Comparison of ENCODE assay signal across 15 cellular contexts in genomic region chr10:91380873-91381561, GRCh38. TPM values are rescaled to one million over a fixed set of nuclear protein-coding genes. Genes with fewer than 3 reads are reported as not detected.
DNase-seq lines count a peak whose midpoint lies in the region; ATAC-seq, FAIRE-seq and TF ChIP-seq lines count a peak whose summit lies in the region.
"Had no signal": no experiment of that assay in that cellular context is flagged by ENCODE, and none has a peak within 500 bp of the region (broad histone marks: within the 10 kb centered on the region; RNA-seq: fewer than 3 reads in every experiment).

No MANE protein-coding gene starts in this region.

- no peaks in the 10 kb centered on the region for H3K27me3 ChIP-seq in adipocyte (replicated peaks; ENCODE audit: control insufficient read depth, insufficient read depth, low read length)
- H3K27me3 ChIP-seq in hepatocyte, result peaks cover 10% of the 10 kb centered on the region
- H3K27me3 ChIP-seq in small intestine (ENCODE audit: control insufficient read depth in 2 of 2, insufficient read depth in 2 of 2, low read length in 2 of 2), result no peaks in the 10 kb centered on the region
- H3K27me3 ChIP-seq: ascending aorta, MG63 had no signal

- peaks cover 8% of the 10 kb centered on the region for H3K4me1 ChIP-seq in adipocyte (ENCODE audit: control insufficient read depth, insufficient read depth, low read length)
- H3K4me1 ChIP-seq in hepatocyte (ENCODE audit: insufficient read depth), result peaks cover 5% of the 10 kb centered on the region
- peaks cover 0 to 4% of the 10 kb centered on the region in 2 donors for H3K4me1 ChIP-seq in small intestine (ENCODE audit: control insufficient read depth in 2 of 2, insufficient read depth in 1 of 2, low read depth in 1 of 2, low read length in 1 of 2)
- H3K4me1 ChIP-seq: ascending aorta had no signal

- no peak for TF ChIP-seq CTCF in hepatocyte (IDR thresholded peaks at IDR 0.05; ENCODE audit: poor library complexity)
- no peak for TF ChIP-seq CTCF in activated CD8-positive, alpha-beta T cell treated with anti-CD3 and anti-CD28 coated beads for 36 hours (IDR thresholded peaks at IDR 0.05)

- POLR2A ChIA-PET in activated CD8-positive, alpha-beta T cell treated with anti-CD3 and anti-CD28 coated beads for 36 hours (lab: Charles Lee), result interaction anchor here (0.6 kb wide), 1 partner anchor 20 kb away, joined by 3 read pairs; no protein-coding TSS in a partner anchor

- no peak overlapping the region for H2AFZ ChIP-seq in hepatocyte

- peak overlapping the region; percentile 10 for H3K4me3 ChIP-seq in adipocyte (ENCODE audit: low read length)
- H3K4me3 ChIP-seq in hepatocyte, result no peak overlapping the region
- H3K4me3 ChIP-seq in small intestine (ENCODE audit: low read depth in 1 of 2, low read length in 2 of 2), result no peak overlapping the region
- H3K4me3 ChIP-seq: MG63 had no signal

- H4K20me1 ChIP-seq in hepatocyte (ENCODE audit: insufficient read depth, poor library complexity, severe bottlenecking), result no peaks in the 10 kb centered on the region

- no peak overlapping the region for H3K27ac ChIP-seq in hepatocyte
- H3K27ac ChIP-seq in small intestine (ENCODE audit: low read depth in 1 of 2, low read length in 1 of 2), result no peak overlapping the region
- H3K27ac ChIP-seq: ascending aorta, epithelial cell of prostate, HL-60 had no signal

- CTCF ChIA-PET in activated CD8-positive, alpha-beta T cell treated with anti-CD3 and anti-CD28 coated beads for 36 hours (lab: Charles Lee), result interaction anchor here (1.0 to 3.9 kb wide), 4 partner anchors 10 to 255 kb away, joined by 4 to 17 read pairs (median 6); no protein-coding TSS in a partner anchor

- H3K9me3 ChIP-seq in adipocyte (ENCODE audit: control insufficient read depth, low read length) (peaks cover 6% of the 10 kb centered on the region), hepatocyte (ENCODE audit: low read depth) (no peaks in the 10 kb centered on the region), small intestine (ENCODE audit: control insufficient read depth, low read depth) (peaks cover 2% of the 10 kb centered on the region)

- peak overlapping the region; percentile 51 for H3K4me2 ChIP-seq in hepatocyte

- H3K36me3 Mint-ChIP-seq in activated T-cell treated with anti-CD3 and anti-CD28 coated beads, Interleukin-2, amount 50 U/mL, for 4 hours (ENCODE audit: insufficient read depth), result no peaks in the 10 kb centered on the region
- no peaks in the 10 kb centered on the region for H3K36me3 Mint-ChIP-seq in activated CD8-positive, alpha-beta T cell treated with anti-CD3 and anti-CD28 coated beads for 36 hours (ENCODE audit: low read depth)

- FAIRE-seq in small intestine (lab: Jason Lieb, UNC), result no peak

- peaks cover 12% of the 10 kb centered on the region for H3K9me3 Mint-ChIP-seq in activated T-cell treated with anti-CD3 and anti-CD28 coated beads, Interleukin-2, amount 50 U/mL, for 4 hours
- H3K9me3 Mint-ChIP-seq in activated CD8-positive, alpha-beta T cell treated with anti-CD3 and anti-CD28 coated beads for 36 hours, result peaks cover 5% of the 10 kb centered on the region

- H3K4me3 Mint-ChIP-seq in activated T-cell treated with anti-CD3 and anti-CD28 coated beads, Interleukin-2, amount 50 U/mL, for 4 hours, result no peak overlapping the region
- H3K4me3 Mint-ChIP-seq in activated CD8-positive, alpha-beta T cell treated with anti-CD3 and anti-CD28 coated beads for 36 hours, result no peak overlapping the region
- H3K4me3 Mint-ChIP-seq: activated B cell treated with CpG ODN at 0.5 μM for 24 hours; activated T-cell treated with anti-CD3 and anti-CD28 coated beads, Interleukin-2, amount 50 U/mL, for 24 hours had no signal

- H3K9ac ChIP-seq in adipocyte (ENCODE audit: low read length), result no peak overlapping the region

- WGBS in hepatocyte (ENCODE audit: low lambda C conversion rate, missing lambda C conversion rate), result 34% methylated on average over 7 of the region's 7 CpGs
- WGBS in small intestine, 3 donors, result 13 to 42% (median 18%) methylated on average over 7 of the region's 7 CpGs

- H3K36me3 ChIP-seq in adipocyte (ENCODE audit: control insufficient read depth, insufficient read depth, low read length, severe bottlenecking) (no peaks in the 10 kb centered on the region), hepatocyte (replicated peaks; ENCODE audit: insufficient read depth, low read depth) (no peaks in the 10 kb centered on the region), small intestine (ENCODE audit: control insufficient read depth in 2 of 2, insufficient read depth in 2 of 2, low read length in 2 of 2) (no peaks in the 10 kb centered on the region)
- H3K36me3 ChIP-seq: ascending aorta, MG63 had no signal

- DNase-seq in HT-29 (ENCODE audit: low spot score) (peak; percentile 79), adipocyte (ENCODE audit: low read depth) (no peak), hepatocyte (ENCODE audit: low spot score) (no peak), small intestine (peak; percentile 63)
- DNase-seq in activated T-cell treated with anti-CD3 and anti-CD28 coated beads, Interleukin-2, amount 50 U/mL, for 4 hours, result no peak
- DNase-seq in activated CD8-positive, alpha-beta T cell treated with anti-CD3 and anti-CD28 coated beads for 36 hours, result no peak
- DNase-seq: activated B cell treated with CpG ODN at 0.5 μM for 24 hours; activated T-cell treated with anti-CD3 and anti-CD28 coated beads, Interleukin-2, amount 50 U/mL, for 24 hours; MG63; NCI-H510A treated with DMSO at 0.1 percent for 48 hours had no signal

- H3K4me1 Mint-ChIP-seq in activated T-cell treated with anti-CD3 and anti-CD28 coated beads, Interleukin-2, amount 50 U/mL, for 4 hours (ENCODE audit: low read depth), result peaks cover 21% of the 10 kb centered on the region
- H3K4me1 Mint-ChIP-seq in activated CD8-positive, alpha-beta T cell treated with anti-CD3 and anti-CD28 coated beads for 36 hours (ENCODE audit: low read depth), result peaks cover 26% of the 10 kb centered on the region
- H3K4me1 Mint-ChIP-seq: activated B cell treated with CpG ODN at 0.5 μM for 24 hours had no signal

- peaks cover 22% of the 10 kb centered on the region for H3K27me3 Mint-ChIP-seq in activated T-cell treated with anti-CD3 and anti-CD28 coated beads, Interleukin-2, amount 50 U/mL, for 4 hours (ENCODE audit: low read depth)
- H3K27me3 Mint-ChIP-seq in activated CD8-positive, alpha-beta T cell treated with anti-CD3 and anti-CD28 coated beads for 36 hours, result peaks cover 33% of the 10 kb centered on the region

- intact Hi-C loops in activated CD8-positive, alpha-beta T cell treated with anti-CD3 and anti-CD28 coated beads for 36 hours (cut with micrococcal nuclease), result loop anchor here (10.0 kb wide), 2 partner anchors 174 to 534 kb away; no protein-coding TSS in a partner anchor

- ATAC-seq in activated T-cell treated with anti-CD3 and anti-CD28 coated beads, Interleukin-2, amount 50 U/mL, for 4 hours, result no peak
- ATAC-seq in GM18867 (IDR thresholded peaks at IDR 0.05; ENCODE audit: unreplicated experiment) (no peak), HG02623 (IDR thresholded peaks at IDR 0.05; ENCODE audit: unreplicated experiment) (no peak)
- no peak for ATAC-seq in activated CD8-positive, alpha-beta T cell treated with anti-CD3 and anti-CD28 coated beads for 36 hours

- no peaks in the 10 kb centered on the region for H3K9me2 ChIP-seq in hepatocyte (replicated peaks; ENCODE audit: insufficient read depth)

- H3K27ac Mint-ChIP-seq in activated CD8-positive, alpha-beta T cell treated with anti-CD3 and anti-CD28 coated beads for 36 hours, result no peak overlapping the region
- H3K27ac Mint-ChIP-seq: activated B cell treated with CpG ODN at 0.5 μM for 24 hours; activated T-cell treated with anti-CD3 and anti-CD28 coated beads, Interleukin-2, amount 50 U/mL, for 24 hours had no signal

- H3K79me2 ChIP-seq in hepatocyte, result no peaks in the 10 kb centered on the region

RNA-seq across cellular contexts. Expression of gene HECTD2, which starts 29.1 kb away (rescaled TPM):
- total RNA-seq in HT-29 (2014; rRNA removed; shearing (Covaris generic)), result 1.7 and 3.7 TPM in 2 replicates
- total RNA-seq in hepatocyte, result 19.7 and 25.0 TPM in 2 replicates
- polyA plus RNA-seq in hepatocyte, result 9.0 TPM in 2 replicates
- polyA plus RNA-seq in small intestine, result 1 to 10 TPM in 2 of 3 donors, under 1 TPM in 1; 0.89 to 2.9 (median 1.6) TPM
- total RNA-seq in activated T-cell treated with anti-CD3 and anti-CD28 coated beads, Interleukin-2, amount 50 U/mL, for 4 hours, result 1 to 10 TPM; 3.2 to 6.7 (median 3.7) TPM
- total RNA-seq in activated CD8-positive, alpha-beta T cell treated with anti-CD3 and anti-CD28 coated beads for 36 hours, result 1 to 10 TPM; 2.7 to 3.8 TPM

Comparison
In these comparisons a context has a peak if more than half of its experiments do, and no peak if none do; other contexts are left out.
1. DNase-seq: peak in HT-29 (single experiment) and small intestine (single experiment); none in adipocyte (single experiment), hepatocyte (single experiment), activated T-cell treated with anti-CD3 and anti-CD28 coated beads, Interleukin-2, amount 50 U/mL, for 4 hours (single experiment) and activated CD8-positive, alpha-beta T cell treated with anti-CD3 and anti-CD28 coated beads for 36 hours (single experiment).